In the genomic region with DNA sequence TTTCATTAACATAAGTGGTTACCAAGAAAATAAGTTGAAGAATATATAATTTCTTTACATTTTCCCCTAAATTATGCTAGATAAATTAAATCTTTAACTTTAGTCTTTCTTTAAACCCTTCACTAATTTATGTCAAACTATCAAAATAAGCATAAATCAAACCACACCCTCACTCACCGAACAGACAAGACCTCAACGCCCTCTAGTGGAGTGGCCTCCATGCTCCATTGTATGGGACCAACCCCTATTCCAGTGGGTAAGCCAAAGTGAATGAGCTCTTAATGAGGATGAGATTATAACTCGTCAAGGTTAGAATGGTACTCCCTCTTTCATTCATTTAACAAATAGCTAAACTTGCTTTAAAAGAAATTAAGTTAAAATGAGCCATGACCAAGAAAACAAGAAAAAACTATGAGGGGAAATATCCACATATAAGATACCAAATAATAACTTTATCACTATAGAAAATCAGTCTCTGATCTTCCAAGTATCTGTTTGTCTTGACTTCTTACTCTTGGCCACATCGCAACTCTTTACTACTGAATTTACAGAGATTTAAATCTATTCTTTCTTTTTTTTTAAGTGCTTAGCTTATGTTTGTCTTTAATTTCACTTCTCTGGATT, we compare ENCODE assay signal across 8 cellular contexts. TPM values are rescaled to one million over a fixed set of nuclear protein-coding genes. Genes with fewer than 3 reads are reported as not detected.
A peak's percentile ranks its signal among the peaks of the same experiment; 100 is the strongest.
DNase-seq lines count a peak whose midpoint lies in the region; ATAC-seq and TF ChIP-seq lines count a peak whose summit lies in the region.

No MANE protein-coding gene starts in this region.

- H3K27ac Mint-ChIP-seq in activated CD8-positive, alpha-beta T cell treated with anti-CD3 and anti-CD28 coated beads for 36 hours, result no peak overlapping the region
- no peak overlapping the region for H3K27ac Mint-ChIP-seq in mesothelial cell of epicardium

- H3K4me3 Mint-ChIP-seq in activated CD8-positive, alpha-beta T cell treated with anti-CD3 and anti-CD28 coated beads for 36 hours, result no peak overlapping the region
- no peak overlapping the region for H3K4me3 Mint-ChIP-seq in mesothelial cell of epicardium

- no peaks in the 10 kb centered on the region for H3K36me3 Mint-ChIP-seq in activated CD8-positive, alpha-beta T cell treated with anti-CD3 and anti-CD28 coated beads for 36 hours (ENCODE audit: low read depth)
- H3K36me3 Mint-ChIP-seq in mesothelial cell of epicardium, result no peaks in the 10 kb centered on the region

- intact Hi-C loops in activated CD8-positive, alpha-beta T cell treated with anti-CD3 and anti-CD28 coated beads for 36 hours (cut with micrococcal nuclease), result loop anchor here (1.0 kb wide), 1 partner anchor 115 kb away; no protein-coding TSS in a partner anchor

- H3K4me1 Mint-ChIP-seq in activated CD8-positive, alpha-beta T cell treated with anti-CD3 and anti-CD28 coated beads for 36 hours (ENCODE audit: low read depth), result peaks cover 14% of the 10 kb centered on the region
- peaks cover 8% of the 10 kb centered on the region for H3K4me1 Mint-ChIP-seq in mesothelial cell of epicardium

- DNase-seq in AG08395 (ENCODE audit: low spot score) (peak; percentile 71), NCI-H345 (lab: John Stamatoyannopoulos, UW) (peak; percentile 21), mesothelial cell of epicardium (ENCODE audit: low spot score in 2 of 2, unreplicated experiment in 2 of 2) (no peak)
- peak; percentile 88 for DNase-seq in activated CD8-positive, alpha-beta T cell treated with anti-CD3 and anti-CD28 coated beads for 36 hours
- DNase-seq in effector CD8-positive, alpha-beta T cell (lab: John Stamatoyannopoulos, UW), result peak; percentile 28
- peak; percentile 37 to 64 for DNase-seq in stimulated activated CD8-positive, alpha-beta memory T cell treated with anti-CD3 and anti-CD28 coated beads, Interleukin-7, amount 100 ng/mL, for 48 hours (ENCODE audit: extremely low read depth in 1 of 2, low read depth in 1 of 2)

- ATAC-seq in GM18498 (IDR thresholded peaks at IDR 0.05; ENCODE audit: unreplicated experiment) (peak; percentile 92), HG02938 (IDR thresholded peaks at IDR 0.05; ENCODE audit: unreplicated experiment) (peak; percentile 83)
- ATAC-seq in activated CD8-positive, alpha-beta T cell treated with anti-CD3 and anti-CD28 coated beads for 36 hours, result peak; percentile 86

- H3K27me3 Mint-ChIP-seq in activated CD8-positive, alpha-beta T cell treated with anti-CD3 and anti-CD28 coated beads for 36 hours, result peaks cover 4% of the 10 kb centered on the region
- no peaks in the 10 kb centered on the region for H3K27me3 Mint-ChIP-seq in mesothelial cell of epicardium (ENCODE audit: low read depth)

- CTCF ChIA-PET in activated CD8-positive, alpha-beta T cell treated with anti-CD3 and anti-CD28 coated beads for 36 hours (lab: Charles Lee), result interaction anchor here (0.5 to 3.6 kb wide), 44 partner anchors 8 to 847 kb away, joined by 3 to 46 read pairs (median 4); partner anchors contain the start of genes BBS12, BBS7 and IL2

- peak; percentile 72 for TF ChIP-seq CTCF in activated CD8-positive, alpha-beta T cell treated with anti-CD3 and anti-CD28 coated beads for 36 hours (IDR thresholded peaks at IDR 0.05)
- peak; percentile 23 for TF ChIP-seq CTCF in mesothelial cell of epicardium (IDR thresholded peaks at IDR 0.05; ENCODE audit: unreplicated experiment)

- POLR2A ChIA-PET in activated CD8-positive, alpha-beta T cell treated with anti-CD3 and anti-CD28 coated beads for 36 hours (lab: Charles Lee), result no interaction called here

- no peaks in the 10 kb centered on the region for H3K9me3 Mint-ChIP-seq in activated CD8-positive, alpha-beta T cell treated with anti-CD3 and anti-CD28 coated beads for 36 hours
- no peaks in the 10 kb centered on the region for H3K9me3 Mint-ChIP-seq in mesothelial cell of epicardium

RNA-seq across cellular contexts. Expression of gene BBS12, which starts 15.6 kb away (rescaled TPM):
- under 1 TPM; 0.74 to 0.89 TPM for total RNA-seq in activated CD8-positive, alpha-beta T cell treated with anti-CD3 and anti-CD28 coated beads for 36 hours
- 2.3 to 3.2 TPM (median 2.9 TPM) in 3 replicates for total RNA-seq in mesothelial cell of epicardium

Comparison
In these comparisons a context has a peak if more than half of its experiments do, and no peak if none do; other contexts are left out.
1. DNase-seq: peak in AG08395 (single experiment), NCI-H345 (single experiment), activated CD8-positive, alpha-beta T cell treated with anti-CD3 and anti-CD28 coated beads for 36 hours (single experiment), effector CD8-positive, alpha-beta T cell (single experiment) and stimulated activated CD8-positive, alpha-beta memory T cell treated with anti-CD3 and anti-CD28 coated beads, Interleukin-7, amount 100 ng/mL, for 48 hours (2 of 2); none in mesothelial cell of epicardium (0 of 2).
2. Peak in every context shown above with its lines, with median percentiles within 50 percentile points of each other: ATAC-seq.